10 cellular contexts compared by ENCODE assay signal in the genomic region with DNA sequence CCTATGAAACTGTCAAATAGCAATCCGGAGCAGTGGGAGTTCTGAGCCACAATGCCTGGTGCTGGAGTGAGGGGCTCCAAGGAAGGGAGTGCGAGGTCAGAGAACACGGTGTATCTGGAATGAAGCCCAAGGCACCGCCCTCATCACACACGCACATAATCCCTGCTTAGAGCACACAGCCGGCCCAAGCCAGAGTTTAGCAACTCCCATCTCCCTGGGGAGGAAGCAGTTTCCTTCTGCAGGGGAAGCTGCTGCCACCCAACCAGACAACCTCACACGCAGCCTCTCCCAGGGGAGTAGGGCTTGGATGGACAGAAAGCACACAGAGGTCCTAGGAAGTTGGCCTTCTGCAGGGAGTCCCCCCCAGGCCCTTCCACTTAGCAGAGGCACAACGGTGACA. TPM values are rescaled to one million over a fixed set of nuclear protein-coding genes. Genes with fewer than 3 reads are reported as not detected.
DNase-seq lines count a peak whose midpoint lies in the region; ATAC-seq and TF ChIP-seq lines count a peak whose summit lies in the region.
"Had no signal": no experiment of that assay in that cellular context is flagged by ENCODE, and none has a peak within 500 bp of the region (broad histone marks: within the 10 kb centered on the region; RNA-seq: fewer than 3 reads in every experiment).

No MANE protein-coding gene starts in this region.

- TF ChIP-seq CTCF in DOHH2 (IDR thresholded peaks at IDR 0.05; ENCODE audit: low read depth, low read length, poor library complexity, severe bottlenecking) (no peak), fibroblast of pulmonary artery (IDR thresholded peaks at IDR 0.05; ENCODE audit: low read length, missing control alignments) (no peak), sigmoid colon (IDR thresholded peaks at IDR 0.05) (no peak)

- H3K36me3 ChIP-seq in DOHH2 (ENCODE audit: control insufficient read depth, low read length) (no peaks in the 10 kb centered on the region), sigmoid colon (peaks cover 0 to 5% (median 0%) of the 10 kb centered on the region in 4 donors)
- H3K36me3 ChIP-seq: ovary had no signal

- H3K4me1 ChIP-seq in DOHH2 (ENCODE audit: control insufficient read depth, low read length) = peaks cover 10% of the 10 kb centered on the region
- peaks cover 0 to 99% (median 99%) of the 10 kb centered on the region in 4 donors for H3K4me1 ChIP-seq in sigmoid colon

- peaks cover 15% of the 10 kb centered on the region for H3K4me1 Mint-ChIP-seq in stimulated activated effector memory CD8-positive, alpha-beta T cell treated with anti-CD3 and anti-CD28 coated beads, Interleukin-12 subunit alpha, Interleukin-12 subunit beta, amount 100 ng/mL, for 72 hours

- H3K9me3 ChIP-seq in DOHH2 (ENCODE audit: control insufficient read depth, insufficient read depth, low read length) (no peaks in the 10 kb centered on the region), sigmoid colon (no peaks in the 10 kb centered on the region)
- H3K9me3 ChIP-seq: ovary had no signal

- intact Hi-C loops in sigmoid colon (cut with DNase I) = no loop called here

- peak in 3 of 4 donors; percentile 52 to 94 (median 70) for TF ChIP-seq EP300 in sigmoid colon (IDR thresholded peaks at IDR 0.05)

- H3K4me3 ChIP-seq in DOHH2 (ENCODE audit: low read length) (no peak overlapping the region), fibroblast of pulmonary artery (replicated peaks; ENCODE audit: low read depth, low read length) (no peak overlapping the region), sigmoid colon (peak overlapping the region in 2 of 4 donors; percentile 12 to 26)
- H3K4me3 ChIP-seq: ovary had no signal

- WGBS in sigmoid colon, 2 donors = 7 to 16% methylated on average over 8 of the region's 8 CpGs

- peak; percentile 72 for DNase-seq in RPMI7951 (ENCODE audit: low read depth)
- DNase-seq in fibroblast of pulmonary artery (ENCODE audit: low read depth) = peak; percentile 93
- peak; percentile 93 for DNase-seq in sigmoid colon
- DNase-seq in NOMO-1 (lab: John Stamatoyannopoulos, UW; ENCODE audit: unreplicated experiment in 2 of 2) = no peak
- DNase-seq in stimulated activated effector memory CD8-positive, alpha-beta T cell treated with anti-CD3 and anti-CD28 coated beads, Interleukin-12 subunit alpha, Interleukin-12 subunit beta, amount 100 ng/mL, for 72 hours (ENCODE audit: low spot score in 2 of 2) = no peak
- DNase-seq: activated naive CD8-positive, alpha-beta T cell treated with anti-CD3 and anti-CD28 coated beads, Interleukin-2, amount 10 ng/mL, durations not matched to agents 7 days and 5 days had no signal

- H4K20me1 ChIP-seq in DOHH2 (ENCODE audit: control insufficient read depth, insufficient read depth, low read depth, low read length) = no peaks in the 10 kb centered on the region

- peak; percentile 48 for TF ChIP-seq POLR2A in sigmoid colon (IDR thresholded peaks at IDR 0.05)

- H3K4me3 Mint-ChIP-seq in stimulated activated effector memory CD8-positive, alpha-beta T cell treated with anti-CD3 and anti-CD28 coated beads, Interleukin-12 subunit alpha, Interleukin-12 subunit beta, amount 100 ng/mL, for 72 hours = no peak overlapping the region
- H3K4me3 Mint-ChIP-seq: activated naive CD8-positive, alpha-beta T cell treated with anti-CD3 and anti-CD28 coated beads, Interleukin-2, amount 10 ng/mL, durations not matched to agents 7 days and 5 days had no signal

- H3K27ac ChIP-seq in DOHH2 (ENCODE audit: low read depth, low read length) (no peak overlapping the region), sigmoid colon (peak overlapping the region; percentile 98 to 100 (median 100))

- H3F3A ChIP-seq in DOHH2 (ENCODE audit: control insufficient read depth, insufficient read depth) = no peaks in the 10 kb centered on the region

- no peaks in the 10 kb centered on the region for H3K79me2 ChIP-seq in DOHH2 (ENCODE audit: control insufficient read depth, low read length)

- H3K9me3 Mint-ChIP-seq in stimulated activated effector memory CD8-positive, alpha-beta T cell treated with anti-CD3 and anti-CD28 coated beads, Interleukin-12 subunit alpha, Interleukin-12 subunit beta, amount 100 ng/mL, for 72 hours = no peaks in the 10 kb centered on the region
- H3K9me3 Mint-ChIP-seq: activated naive CD8-positive, alpha-beta T cell treated with anti-CD3 and anti-CD28 coated beads, Interleukin-2, amount 10 ng/mL, durations not matched to agents 7 days and 5 days had no signal

- H3K4me2 ChIP-seq in DOHH2 (ENCODE audit: low read length) = peak overlapping the region; percentile 43

- H3K27ac Mint-ChIP-seq in stimulated activated effector memory CD8-positive, alpha-beta T cell treated with anti-CD3 and anti-CD28 coated beads, Interleukin-12 subunit alpha, Interleukin-12 subunit beta, amount 100 ng/mL, for 72 hours = no peak overlapping the region

- H3K9me2 ChIP-seq in DOHH2 (replicated peaks; ENCODE audit: control insufficient read depth, low read length) = no peaks in the 10 kb centered on the region

- H3K36me3 Mint-ChIP-seq in stimulated activated effector memory CD8-positive, alpha-beta T cell treated with anti-CD3 and anti-CD28 coated beads, Interleukin-12 subunit alpha, Interleukin-12 subunit beta, amount 100 ng/mL, for 72 hours = no peaks in the 10 kb centered on the region
- H3K36me3 Mint-ChIP-seq: activated naive CD8-positive, alpha-beta T cell treated with anti-CD3 and anti-CD28 coated beads, Interleukin-2, amount 10 ng/mL, durations not matched to agents 7 days and 5 days had no signal

- H3K27me3 ChIP-seq in DOHH2 (ENCODE audit: control insufficient read depth, low read length) = peaks cover 8% of the 10 kb centered on the region; the same call in 1 of the 2 replicates
- no peaks in the 10 kb centered on the region for H3K27me3 ChIP-seq in sigmoid colon
- H3K27me3 ChIP-seq: ovary had no signal

- no peak for ATAC-seq in GM18873 (IDR thresholded peaks at IDR 0.05; ENCODE audit: low FRiP score, unreplicated experiment)
- no peak for ATAC-seq in GM19463 (IDR thresholded peaks at IDR 0.05; ENCODE audit: unreplicated experiment)
- no peak for ATAC-seq in stimulated activated effector memory CD8-positive, alpha-beta T cell treated with anti-CD3 and anti-CD28 coated beads, Interleukin-12 subunit alpha, Interleukin-12 subunit beta, amount 100 ng/mL, for 72 hours

RNA-seq across cellular contexts. Expression of gene ACTN1, which starts 31.3 kb away (rescaled TPM):
- 228 and 231 TPM in 2 replicates for total RNA-seq in RPMI7951 (2014; rRNA removed; shearing (Covaris generic))
- total RNA-seq in sigmoid colon = 1,000 to 10,000 TPM in 1 of 4 donors, 100 to 1,000 TPM in 3; 372 to 1,069 (median 688) TPM
- polyA plus RNA-seq in sigmoid colon = 10 to 100 TPM; 20.1 to 98.1 (median 24.0) TPM

Comparison
In these comparisons a context has a peak if more than half of its experiments do, and no peak if none do; other contexts are left out.
1. DNase-seq: peak in RPMI7951 (single experiment), fibroblast of pulmonary artery (single experiment) and sigmoid colon (single experiment); none in NOMO-1 (0 of 2) and stimulated activated effector memory CD8-positive, alpha-beta T cell treated with anti-CD3 and anti-CD28 coated beads, Interleukin-12 subunit alpha, Interleukin-12 subunit beta, amount 100 ng/mL, for 72 hours (0 of 2).